7 cellular contexts compared by ENCODE assay signal in the genomic region with DNA sequence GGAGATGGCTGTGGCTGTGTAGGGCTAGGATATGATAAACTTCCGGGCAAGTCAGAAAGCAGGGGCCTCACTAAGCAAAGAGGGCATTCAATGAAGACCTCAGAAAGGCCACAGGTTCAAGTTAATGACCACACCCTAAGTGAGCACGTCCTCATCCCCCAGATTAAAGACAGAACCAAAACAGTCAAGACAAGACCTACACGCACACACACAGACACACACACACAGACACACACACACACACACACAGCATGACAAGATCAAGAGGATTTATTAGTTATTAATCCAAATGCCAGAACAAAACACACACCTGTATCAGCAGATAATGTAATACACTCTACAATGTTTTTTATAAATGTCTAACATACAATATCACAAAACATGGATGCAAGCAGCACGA.
"Had no signal": no experiment of that assay in that cellular context is flagged by ENCODE, and none has a peak within 500 bp of the region (broad histone marks: within the 10 kb centered on the region; RNA-seq: fewer than 3 reads in every experiment).

No MANE protein-coding gene starts in this region.

- FAIRE-seq: H1, HTR-8/SVneo, K562 had no signal

- H2AFZ ChIP-seq: GM23338 had no signal

- H3K4me2 ChIP-seq: GM23338 had no signal

- DNase-seq: H9, HCEC 1CT, IMR-90 had no signal

- H3K4me3 ChIP-seq: GM23338, K562 had no signal
